In genomic region chr10:94299417-94299816, GRCh38 we compare ENCODE assay signal across 9 cellular contexts.
A peak's percentile ranks its signal among the peaks of the same experiment; 100 is the strongest.
DNase-seq lines count a peak whose midpoint lies in the region; ATAC-seq and TF ChIP-seq lines count a peak whose summit lies in the region.
"Had no signal": no experiment of that assay in that cellular context is flagged by ENCODE, and none has a peak within 500 bp of the region (broad histone marks: within the 10 kb centered on the region; RNA-seq: fewer than 3 reads in every experiment).

No MANE protein-coding gene starts in this region.

- H3K79me2 ChIP-seq in mammary epithelial cell (ENCODE audit: insufficient read depth, low read length) (no peaks in the 10 kb centered on the region), OCI-LY7 (ENCODE audit: insufficient read depth, low read depth, low read length) (no peaks in the 10 kb centered on the region)

- 0% methylated on average over 3 of the region's 3 CpGs for WGBS in mammary epithelial cell (ENCODE audit: low coverage, missing lambda C conversion rate)
- 69% methylated on average over 3 of the region's 3 CpGs for WGBS in lower leg skin, 2 donors

- H2AFZ ChIP-seq in mammary epithelial cell (ENCODE audit: low read depth, low read length) (no peak overlapping the region), OCI-LY7 (ENCODE audit: low read length) (no peak overlapping the region)

- intact Hi-C loops in mammary epithelial cell (cut with micrococcal nuclease): no loop called here
- intact Hi-C loops in lower leg skin (cut with DNase I; ENCODE audit: low total_unique reads): no loop called here
- intact Hi-C loops in colonic mucosa (cut with DNase I): no loop called here
- intact Hi-C loops in left ventricle myocardium inferior (cut with micrococcal nuclease): no loop called here
- intact Hi-C loops in OCI-LY7 (cut with micrococcal nuclease; ENCODE audit: unreplicated experiment): no loop called here

- in situ Hi-C loops in mammary epithelial cell (cut with MboI; ENCODE audit: low sequenced_read_pairs in 2 of 2): no loop called here

- no peaks in the 10 kb centered on the region for H3K9me2 ChIP-seq in OCI-LY7 (ENCODE audit: insufficient read depth, low read length)

- H3K9me3 ChIP-seq in mammary epithelial cell (replicated peaks; ENCODE audit: insufficient read depth, low read length) (no peaks in the 10 kb centered on the region), colonic mucosa (no peaks in the 10 kb centered on the region), left ventricle myocardium inferior (replicated peaks) (no peaks in the 10 kb centered on the region), OCI-LY7 (ENCODE audit: low read length) (no peaks in the 10 kb centered on the region)

- H3K9ac ChIP-seq in mammary epithelial cell (ENCODE audit: insufficient read depth, low read length): no peak overlapping the region
- no peak overlapping the region for H3K9ac ChIP-seq in colonic mucosa (ENCODE audit: low read depth in 2 of 2, low read length in 2 of 2)

- POLR2A ChIA-PET in OCI-LY7 (lab: Charles Lee): no interaction called here

- TF ChIP-seq CTCF in mammary epithelial cell (conservative IDR thresholded peaks at IDR 0.05 in 1 of 2, IDR thresholded peaks at IDR 0.05 in 1 of 2; ENCODE audit: extremely low read depth in 1 of 2, insufficient read depth in 1 of 2, low read depth in 1 of 2, low read length in 2 of 2): no peak
- TF ChIP-seq CTCF in lower leg skin (IDR thresholded peaks at IDR 0.05): no peak
- TF ChIP-seq CTCF in colonic mucosa (IDR thresholded peaks at IDR 0.05): no peak
- TF ChIP-seq CTCF in left ventricle myocardium inferior (IDR thresholded peaks at IDR 0.05; ENCODE audit: borderline replicate concordance): no peak
- no peak for TF ChIP-seq CTCF in OCI-LY7 (conservative IDR thresholded peaks at IDR 0.05; ENCODE audit: low read length)

- H3K4me2 ChIP-seq in mammary epithelial cell (ENCODE audit: insufficient read depth, low read depth, low read length) (no peak overlapping the region), OCI-LY7 (ENCODE audit: low read length) (no peak overlapping the region)

- H3K4me1 ChIP-seq in mammary epithelial cell (ENCODE audit: insufficient read depth, low read length) (no peaks in the 10 kb centered on the region), colonic mucosa (no peaks in the 10 kb centered on the region), left ventricle myocardium inferior (no peaks in the 10 kb centered on the region), OCI-LY7 (ENCODE audit: insufficient read depth, low read length, poor library complexity, severe bottlenecking) (no peaks in the 10 kb centered on the region)

- peak; percentile 94 for DNase-seq in A172 (ENCODE audit: low spot score)
- DNase-seq in OCI-M1 (lab: John Stamatoyannopoulos, UW): peak; percentile 98
- DNase-seq in mammary epithelial cell: peak; percentile 71
- no peak for DNase-seq in lower leg skin (ENCODE audit: low spot score in 2 of 2)
- no peak for DNase-seq in colonic mucosa
- no peak for DNase-seq in left ventricle myocardium inferior
- no peak for DNase-seq in OCI-LY7 (ENCODE audit: low spot score)
- DNase-seq: NCI-H1105 had no signal

- H3K4me3 ChIP-seq in mammary epithelial cell (replicated peaks in 1 of 3; ENCODE audit: insufficient read depth in 1 of 3, low read depth in 2 of 3, low read length in 3 of 3) (no peak overlapping the region), lower leg skin (ENCODE audit: low read depth, poor library complexity, severe bottlenecking) (no peak overlapping the region), colonic mucosa (no peak overlapping the region), left ventricle myocardium inferior (no peak overlapping the region), OCI-LY7 (ENCODE audit: low read depth, low read length, poor library complexity, severe bottlenecking) (no peak overlapping the region)

- H3K27me3 ChIP-seq in mammary epithelial cell (ENCODE audit: insufficient read depth, low read length): peaks cover 12% of the 10 kb centered on the region
- H3K27me3 ChIP-seq in colonic mucosa: no peaks in the 10 kb centered on the region
- H3K27me3 ChIP-seq in left ventricle myocardium inferior (ENCODE audit: low read depth): no peaks in the 10 kb centered on the region

- BruUV-seq in mammary epithelial cell (replicated peaks; lab: Mats Ljungman, UMichigan): no TSS peak
- BruUV-seq in OCI-LY7 (replicated peaks; lab: Mats Ljungman, UMichigan): no TSS peak

- no peak overlapping the region for H3K27ac ChIP-seq in mammary epithelial cell (ENCODE audit: insufficient read depth, low read depth, low read length)
- no peak overlapping the region for H3K27ac ChIP-seq in colonic mucosa
- H3K27ac ChIP-seq in left ventricle myocardium inferior (replicated peaks): no peak overlapping the region
- H3K27ac ChIP-seq in OCI-LY7 (ENCODE audit: low read depth, low read length, poor library complexity, severe bottlenecking): no peak overlapping the region

- H3K36me3 ChIP-seq in mammary epithelial cell (ENCODE audit: insufficient read depth, low read length) (no peaks in the 10 kb centered on the region), colonic mucosa (no peaks in the 10 kb centered on the region), left ventricle myocardium inferior (peaks cover 6% of the 10 kb centered on the region), OCI-LY7 (ENCODE audit: insufficient read depth, low read length) (no peaks in the 10 kb centered on the region)

- CTCF ChIA-PET in mammary epithelial cell (lab: Charles Lee; ENCODE audit: low non-redundant PET): interaction anchor here (0.5 kb wide), 1 partner anchor 145 kb away, joined by 8 read pairs; no protein-coding TSS in a partner anchor
- CTCF ChIA-PET in OCI-LY7 (lab: Charles Lee; ENCODE audit: unreplicated experiment): no interaction called here

- dilution Hi-C loops in mammary epithelial cell (cut with HindIII; ENCODE audit: low sequenced_read_pairs): no loop called here

- no peak for TF ChIP-seq POLR2A in lower leg skin (IDR thresholded peaks at IDR 0.05)

- H4K20me1 ChIP-seq in mammary epithelial cell (ENCODE audit: insufficient read depth, low read length) (no peaks in the 10 kb centered on the region), OCI-LY7 (ENCODE audit: insufficient read depth, low read length) (no peaks in the 10 kb centered on the region)

- ATAC-seq in GM18498 (IDR thresholded peaks at IDR 0.05; ENCODE audit: unreplicated experiment): peak; percentile 59

Comparison
In these comparisons a context has a peak if more than half of its experiments do, and no peak if none do; other contexts are left out.
1. DNase-seq: peak in A172 (single experiment), OCI-M1 (single experiment) and mammary epithelial cell (single experiment); none in lower leg skin (0 of 2), colonic mucosa (single experiment), left ventricle myocardium inferior (single experiment) and OCI-LY7 (single experiment).